Comparison of ENCODE assay signal across 25 cellular contexts in the genomic region with DNA sequence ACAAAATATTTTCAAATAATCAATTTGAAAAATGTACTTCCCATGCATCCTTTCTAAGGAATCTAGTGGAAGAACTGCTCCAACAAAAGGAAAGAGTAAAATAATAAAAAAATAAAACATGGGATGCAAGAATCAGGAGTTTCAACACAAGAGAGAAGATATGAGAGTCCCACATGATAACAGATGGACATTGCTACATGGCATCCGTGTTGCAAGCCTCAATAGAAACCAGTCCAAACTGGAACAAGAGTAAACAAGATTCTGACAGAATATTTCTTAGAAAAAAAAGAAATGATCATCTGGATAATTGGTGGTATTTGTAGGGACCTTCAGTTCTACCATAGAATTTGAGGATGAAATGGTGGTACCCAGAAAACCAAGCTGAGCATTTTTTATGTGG.
"Had no signal": no experiment of that assay in that cellular context is flagged by ENCODE, and none has a peak within 500 bp of the region (broad histone marks: within the 10 kb centered on the region; RNA-seq: fewer than 3 reads in every experiment).

No MANE protein-coding gene starts in this region.

- DNase-seq: colonic mucosa; cortex of kidney; dermis blood vessel endothelial cell; dorsolateral prefrontal cortex; effector CD4-positive, alpha-beta T cell; effector CD8-positive, alpha-beta T cell; effector memory CD4-positive, alpha-beta T cell; effector memory CD8-positive, alpha-beta T cell; endodermal cell; erythroblast; esophagus squamous epithelium; foreskin fibroblast; foreskin keratinocyte; foreskin melanocyte; gastrocnemius medialis; glutamatergic neuron; head of caudate nucleus; heart left ventricle; heart right ventricle had no signal

- H3K27me3 ChIP-seq: colonic mucosa, dorsolateral prefrontal cortex, esophagus muscularis mucosa, gastrocnemius medialis, gastroesophageal sphincter, heart left ventricle had no signal

- H3K9me3 ChIP-seq: colonic mucosa, esophagus muscularis mucosa, esophagus squamous epithelium, gastrocnemius medialis, gastroesophageal sphincter, heart left ventricle, heart right ventricle had no signal

- ATAC-seq: effector memory CD8-positive, alpha-beta T cell; esophagus mucosa; foreskin keratinocyte; gastrocnemius medialis; gastroesophageal sphincter; heart left ventricle; heart right ventricle had no signal

- H3K27ac ChIP-seq: colonic mucosa, coronary artery, dorsolateral prefrontal cortex, epithelial cell of prostate, esophagus muscularis mucosa, esophagus squamous epithelium, foreskin keratinocyte, gastrocnemius medialis, gastroesophageal sphincter, heart left ventricle, heart right ventricle had no signal

- H3K4me3 ChIP-seq: colonic mucosa, coronary artery, dorsolateral prefrontal cortex, esophagus muscularis mucosa, esophagus squamous epithelium, gastrocnemius medialis, gastroesophageal sphincter, heart left ventricle, heart right ventricle had no signal

- H3K36me3 ChIP-seq: colonic mucosa, esophagus muscularis mucosa, esophagus squamous epithelium, gastrocnemius medialis, gastroesophageal sphincter, heart left ventricle, heart right ventricle had no signal

- H3K4me1 ChIP-seq: colonic mucosa, esophagus muscularis mucosa, esophagus squamous epithelium, foreskin keratinocyte, gastrocnemius medialis, gastroesophageal sphincter, heart left ventricle, heart right ventricle had no signal

- FAIRE-seq: endothelial cell of umbilical vein had no signal
